Comparison of ENCODE assay signal across 23 cellular contexts in the genomic region with DNA sequence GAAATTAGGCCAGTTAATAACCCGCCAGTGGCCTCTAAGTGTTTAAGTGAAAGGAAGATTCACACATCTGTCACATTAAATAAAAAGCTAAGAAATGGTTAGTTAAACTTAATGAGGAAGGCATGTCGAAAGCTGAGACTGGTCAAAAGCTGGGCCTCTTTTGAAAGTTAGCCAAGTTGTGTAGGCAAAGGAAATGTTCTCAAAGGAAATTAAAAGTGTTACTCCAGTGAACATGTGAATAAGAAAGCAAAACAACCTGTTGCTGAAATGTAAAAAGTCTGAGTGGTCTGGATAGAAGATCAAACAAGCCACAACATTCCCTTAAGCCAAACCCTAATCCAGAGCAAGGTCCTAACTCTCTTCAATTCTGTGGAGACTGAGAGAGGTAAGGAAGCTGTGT. TPM values are rescaled to one million over a fixed set of nuclear protein-coding genes. Genes with fewer than 3 reads are reported as not detected.
DNase-seq lines count a peak whose midpoint lies in the region; ATAC-seq, FAIRE-seq and TF ChIP-seq lines count a peak whose summit lies in the region.
"Had no signal": no experiment of that assay in that cellular context is flagged by ENCODE, and none has a peak within 500 bp of the region (broad histone marks: within the 10 kb centered on the region; RNA-seq: fewer than 3 reads in every experiment).

No MANE protein-coding gene starts in this region.

- H3K4me3 ChIP-seq in HepG2 (replicated peaks in 1 of 3; ENCODE audit: insufficient read depth in 1 of 3, low read depth in 2 of 3, low read length in 3 of 3) (no peak overlapping the region), right lobe of liver (no peak overlapping the region), astrocyte of the spinal cord (ENCODE audit: low read depth, low read length) (no peak overlapping the region), fibroblast of pulmonary artery (replicated peaks; ENCODE audit: low read depth, low read length) (no peak overlapping the region)
- no peak overlapping the region for H3K4me3 ChIP-seq in effector memory CD4-positive, alpha-beta T cell (ENCODE audit: insufficient read depth, low read depth, low read length, poor library complexity, severe bottlenecking)
- H3K4me3 ChIP-seq: SJCRH30 had no signal

- H3K36me3 ChIP-seq in HepG2 (replicated peaks in 1 of 2; ENCODE audit: control insufficient read depth in 1 of 2, insufficient read depth in 2 of 2, low read length in 2 of 2) = no peaks in the 10 kb centered on the region
- H3K36me3 ChIP-seq in right lobe of liver = no peaks in the 10 kb centered on the region
- no peaks in the 10 kb centered on the region for H3K36me3 ChIP-seq in effector memory CD4-positive, alpha-beta T cell (ENCODE audit: control insufficient read depth, insufficient read depth, low read length)

- 36% methylated on average over 2 of the region's 2 CpGs for WGBS in HepG2 (ENCODE audit: low lambda C conversion rate)
- WGBS in right lobe of liver (ENCODE audit: insufficient coverage, low coverage, low lambda C conversion rate, missing lambda C conversion rate) = 58% methylated on average over 2 of the region's 2 CpGs

- CTCF ChIA-PET in HepG2 (lab: Yijun Ruan, JAX; ENCODE audit: low intra/inter-chr PET ratio, low total read pairs) = no interaction called here

- H3K79me2 ChIP-seq in HepG2 (ENCODE audit: insufficient read depth, low read length) = no peaks in the 10 kb centered on the region

- TF ChIP-seq CTCF in HepG2 (CRISPR knock-in tag; IDR thresholded peaks at IDR 0.05) = no peak
- TF ChIP-seq CTCF in right lobe of liver (IDR thresholded peaks at IDR 0.05) = no peak
- TF ChIP-seq CTCF in astrocyte of the spinal cord (IDR thresholded peaks at IDR 0.05; ENCODE audit: low read depth, low read length) = no peak
- no peak for TF ChIP-seq CTCF in fibroblast of pulmonary artery (IDR thresholded peaks at IDR 0.05; ENCODE audit: low read length, missing control alignments)

- H3K27ac ChIP-seq in HepG2 (ENCODE audit: extremely low read length, insufficient read depth, low read length) (no peak overlapping the region), right lobe of liver (no peak overlapping the region)
- H3K27ac ChIP-seq in effector memory CD4-positive, alpha-beta T cell (ENCODE audit: insufficient read depth, low read length, poor library complexity, severe bottlenecking) = no peak overlapping the region
- H3K27ac ChIP-seq: HL-60, SJCRH30 had no signal

- H3K27me3 ChIP-seq in HepG2 (ENCODE audit: control insufficient read depth in 1 of 2, insufficient read depth in 2 of 2, low read length in 2 of 2) = peaks cover 0 to 7% of the 10 kb centered on the region in 2 experiments; a peak in 1 of 5 replicates
- H3K27me3 ChIP-seq in right lobe of liver = no peaks in the 10 kb centered on the region
- H3K27me3 ChIP-seq in effector memory CD4-positive, alpha-beta T cell (replicated peaks; ENCODE audit: control insufficient read depth, insufficient read depth, low read length, poor library complexity, severe bottlenecking) = no peaks in the 10 kb centered on the region
- H3K27me3 ChIP-seq: SJCRH30 had no signal

- no peak overlapping the region for H3K4me2 ChIP-seq in HepG2 (ENCODE audit: low read depth, low read length)

- TF ChIP-seq EP300 in HepG2 (IDR thresholded peaks at IDR 0.05; ENCODE audit: low read depth in 2 of 2, low read length in 2 of 2) = no peak
- TF ChIP-seq EP300 in HepG2 (CRISPR knock-in tag; IDR thresholded peaks at IDR 0.05; ENCODE audit: borderline replicate concordance) = no peak

- no peaks in the 10 kb centered on the region for H3K9me3 ChIP-seq in HepG2 (ENCODE audit: low read length)
- H3K9me3 ChIP-seq in right lobe of liver = no peaks in the 10 kb centered on the region
- no peaks in the 10 kb centered on the region for H3K9me3 ChIP-seq in effector memory CD4-positive, alpha-beta T cell (ENCODE audit: control insufficient read depth, low read length)
- H3K9me3 ChIP-seq: SJCRH30 had no signal

- no peak overlapping the region for H2AFZ ChIP-seq in HepG2 (ENCODE audit: low read length)

- FAIRE-seq in HepG2 (lab: Jason Lieb, UNC) = peak; percentile 12

- in situ Hi-C loops in HepG2 (cut with HindIII; ENCODE audit: extremely low pct_ligation_motif_present, low pct_unique_long_range_greater_than_20kb) (no loop called here), astrocyte of the spinal cord (cut with HindIII; ENCODE audit: low sequenced_read_pairs) (no loop called here)

- TF ChIP-seq POLR2A in HepG2 (IDR thresholded peaks at IDR 0.05; ENCODE audit: insufficient read depth in 1 of 2, low read depth in 2 of 2, low read length in 2 of 2) = no peak
- no peak for TF ChIP-seq POLR2A in right lobe of liver (IDR thresholded peaks at IDR 0.05)

- intact Hi-C loops in HepG2 (cut with micrococcal nuclease; ENCODE audit: unreplicated experiment) = no loop called here
- intact Hi-C loops in right lobe of liver (cut with DNase I) = no loop called here

- no peak for TF ChIP-seq RAD21 in HepG2 (CRISPR knock-in tag; IDR thresholded peaks at IDR 0.05)

- DNase-seq in HepG2 (ENCODE audit: low spot score) (no peak), right lobe of liver (no peak), astrocyte of the spinal cord (ENCODE audit: low read depth, low spot score) (peak; percentile 32), fibroblast of pulmonary artery (ENCODE audit: low read depth) (peak; percentile 28), A172 (ENCODE audit: low spot score) (no peak)
- no peak for DNase-seq in effector memory CD4-positive, alpha-beta T cell
- DNase-seq: 8988T; CD4-positive, CD25-positive, alpha-beta regulatory T cell; COR-L47; DMS79 treated with DMSO at 0.1 percent for 48 hours; H9; KBM-7; NCI-H1092; NCI-H1436; NCI-H187 treated with DMSO at 0.1 percent for 48 hours; NCI-H2107; NCI-H510A; NCI-H748 treated with DMSO at 0.1 percent for 48 hours; SJCRH30 had no signal

- no peak overlapping the region for H3K9ac ChIP-seq in HepG2 (ENCODE audit: insufficient read depth, low read depth, low read length)

- no TSS peak for BruUV-seq in HepG2 (replicated peaks; lab: Mats Ljungman, UMichigan)

- ATAC-seq in HepG2 = no peak
- ATAC-seq in right lobe of liver = no peak
- no peak for ATAC-seq in HG03378 (IDR thresholded peaks at IDR 0.05; ENCODE audit: unreplicated experiment)
- no peak for ATAC-seq in GM19328 (IDR thresholded peaks at IDR 0.05; ENCODE audit: unreplicated experiment)
- ATAC-seq: Panc1 had no signal

- no peaks in the 10 kb centered on the region for H4K20me1 ChIP-seq in HepG2 (ENCODE audit: insufficient read depth, low read length)

- POLR2A ChIA-PET in HepG2 (lab: Yijun Ruan, JAX) = no interaction called here

- H3K4me1 ChIP-seq in HepG2 (ENCODE audit: insufficient read depth, low read length) = no peaks in the 10 kb centered on the region
- no peaks in the 10 kb centered on the region for H3K4me1 ChIP-seq in right lobe of liver
- no peaks in the 10 kb centered on the region for H3K4me1 ChIP-seq in effector memory CD4-positive, alpha-beta T cell (ENCODE audit: control insufficient read depth, insufficient read depth, low read length, poor library complexity, severe bottlenecking)

RNA-seq across cellular contexts. Expression of a gene that starts 10.9 kb away (rescaled TPM):
- total RNA-seq in HepG2 (2016; rRNA removed; fragmentation: Illumina TruSeq; extraction: Trizol) (28.7 and 32.4 TPM in 2 replicates), right lobe of liver (10 to 100 TPM in 3 of 6 experiments, 1 to 10 TPM in 3; 6.1 to 16.8 (median 9.7) TPM)
- 25.5 and 28.3 TPM in 2 replicates for total RNA-seq in HepG2 (2016; cell fraction: cytosol; rRNA removed; fragmentation: Illumina TruSeq; extraction: Trizol; ENCODE audit: low read depth)
- 29.1 and 32.6 TPM in 2 replicates for total RNA-seq in HepG2 (2016; cell fraction: insoluble cytoplasmic fraction; rRNA removed; fragmentation: Illumina TruSeq; extraction: Trizol)
- total RNA-seq in HepG2 (2016; cell fraction: membrane; rRNA removed; fragmentation: Illumina TruSeq; extraction: Trizol) = 49.7 and 58.0 TPM in 2 replicates
- 25.8 and 29.5 TPM in 2 replicates for total RNA-seq in HepG2 (2016; cell fraction: nucleus; rRNA removed; fragmentation: Illumina TruSeq; extraction: Trizol)
- 15.5 and 17.6 TPM in 2 replicates for polyA plus RNA-seq in HepG2 (2011; rRNA removed)
- 6.5 and 9.8 TPM in 2 replicates for polyA plus RNA-seq in HepG2 (2011; cell fraction: cytosol; rRNA removed)
- polyA plus RNA-seq in HepG2 (2011; cell fraction: nucleus; rRNA removed) = 10.9 and 13.2 TPM in 2 replicates
- polyA plus RNA-seq in HepG2 (2012) = 17.1 and 18.1 TPM in 2 replicates
- 40.7 and 44.7 TPM in 2 replicates for polyA plus RNA-seq in HepG2 (2016; cell fraction: cytosol; fragmentation: Illumina TruSeq; extraction: Trizol; ENCODE audit: low read depth)
- 34.0 and 37.3 TPM in 2 replicates for polyA plus RNA-seq in HepG2 (2016; cell fraction: insoluble cytoplasmic fraction; fragmentation: Illumina TruSeq; extraction: Trizol; ENCODE audit: low read depth)
- polyA plus RNA-seq in HepG2 (2016; cell fraction: membrane; fragmentation: Illumina TruSeq; extraction: Trizol; ENCODE audit: low read depth) = 52.3 and 64.3 TPM in 2 replicates
- 26.9 and 27.4 TPM in 2 replicates for polyA plus RNA-seq in HepG2 (2016; cell fraction: nucleus; fragmentation: Illumina TruSeq; extraction: Trizol; ENCODE audit: insufficient read depth, low read depth)
- polyA minus RNA-seq in HepG2 (2011; rRNA and poly(A)+ RNA removed; ENCODE audit: low replicate concordance) = 7.1 and 8.9 TPM in 2 replicates
- 9.5 and 9.7 TPM in 2 replicates for polyA minus RNA-seq in HepG2 (2011; cell fraction: cytosol; rRNA and poly(A)+ RNA removed)
- polyA minus RNA-seq in HepG2 (2011; cell fraction: nucleus; rRNA and poly(A)+ RNA removed) = 72.9 and 92.7 TPM in 2 replicates
- 22.8 and 30.2 TPM in 2 replicates for total RNA-seq in A172 (2014; rRNA removed; shearing (Covaris generic))

RNA-seq across cellular contexts. Expression of a gene that starts 30.6 kb away (rescaled TPM):
- total RNA-seq in HepG2 (2016; rRNA removed; fragmentation: Illumina TruSeq; extraction: Trizol) (41.5 and 53.4 TPM in 2 replicates), right lobe of liver (1 to 10 TPM in 5 of 6 experiments, under 1 TPM in 1; 0.97 to 3.0 (median 2.5) TPM)
- 12.2 and 13.1 TPM in 2 replicates for total RNA-seq in HepG2 (2016; cell fraction: cytosol; rRNA removed; fragmentation: Illumina TruSeq; extraction: Trizol; ENCODE audit: low read depth)
- total RNA-seq in HepG2 (2016; cell fraction: insoluble cytoplasmic fraction; rRNA removed; fragmentation: Illumina TruSeq; extraction: Trizol) = 41.0 and 52.6 TPM in 2 replicates
- total RNA-seq in HepG2 (2016; cell fraction: membrane; rRNA removed; fragmentation: Illumina TruSeq; extraction: Trizol) = 26.8 and 32.5 TPM in 2 replicates
- 33.7 and 33.8 TPM in 2 replicates for total RNA-seq in HepG2 (2016; cell fraction: nucleus; rRNA removed; fragmentation: Illumina TruSeq; extraction: Trizol)
- 9.5 and 15.8 TPM in 2 replicates for polyA plus RNA-seq in HepG2 (2011; rRNA removed)
- polyA plus RNA-seq in HepG2 (2011; cell fraction: cytosol; rRNA removed) = 7.8 and 8.3 TPM in 2 replicates
- 8.9 and 9.3 TPM in 2 replicates for polyA plus RNA-seq in HepG2 (2011; cell fraction: nucleus; rRNA removed)
- polyA plus RNA-seq in HepG2 (2012) = 9.9 and 16.2 TPM in 2 replicates
- 2.0 and 2.6 TPM in 2 replicates for polyA plus RNA-seq in HepG2 (2016; cell fraction: cytosol; fragmentation: Illumina TruSeq; extraction: Trizol; ENCODE audit: low read depth)
- 50.6 and 54.8 TPM in 2 replicates for polyA plus RNA-seq in HepG2 (2016; cell fraction: insoluble cytoplasmic fraction; fragmentation: Illumina TruSeq; extraction: Trizol; ENCODE audit: low read depth)
- polyA plus RNA-seq in HepG2 (2016; cell fraction: membrane; fragmentation: Illumina TruSeq; extraction: Trizol; ENCODE audit: low read depth) = 6.0 and 7.7 TPM in 2 replicates
- 51.9 and 52.2 TPM in 2 replicates for polyA plus RNA-seq in HepG2 (2016; cell fraction: nucleus; fragmentation: Illumina TruSeq; extraction: Trizol; ENCODE audit: insufficient read depth, low read depth)
- 2.0 and 4.4 TPM in 2 replicates for polyA minus RNA-seq in HepG2 (2011; rRNA and poly(A)+ RNA removed; ENCODE audit: low replicate concordance)
- 7.6 and 9.1 TPM in 2 replicates for polyA minus RNA-seq in HepG2 (2011; cell fraction: cytosol; rRNA and poly(A)+ RNA removed)
- 24.9 and 29.1 TPM in 2 replicates for polyA minus RNA-seq in HepG2 (2011; cell fraction: nucleus; rRNA and poly(A)+ RNA removed)
- 48.1 and 63.8 TPM in 2 replicates for total RNA-seq in A172 (2014; rRNA removed; shearing (Covaris generic))

Comparison
In these comparisons a context has a peak if more than half of its experiments do, and no peak if none do; other contexts are left out.
1. DNase-seq: peak in astrocyte of the spinal cord (single experiment) and fibroblast of pulmonary artery (single experiment); none in HepG2 (single experiment), right lobe of liver (0 of 3), A172 (single experiment) and effector memory CD4-positive, alpha-beta T cell (0 of 3).